Comparison of ENCODE assay signal across 12 cellular contexts in the genomic region with DNA sequence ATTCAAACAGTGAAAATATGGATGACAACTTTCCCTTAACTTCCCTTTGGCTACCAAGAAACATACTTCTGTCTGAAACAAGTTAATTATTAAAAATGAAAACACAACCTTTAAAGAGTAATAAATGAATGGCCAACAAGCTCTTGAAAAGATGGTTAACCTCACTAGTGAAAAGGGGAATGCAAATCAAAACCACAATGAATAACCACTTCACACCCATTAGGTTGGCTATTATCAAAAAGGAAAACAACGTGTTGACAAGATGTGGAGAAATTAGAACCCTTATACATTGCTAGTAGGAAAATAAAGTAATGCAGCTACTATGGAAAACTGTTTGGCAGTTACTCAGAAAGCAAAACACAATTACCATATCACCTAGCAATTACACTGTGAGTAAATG. TPM values are rescaled to one million over a fixed set of nuclear protein-coding genes. Genes with fewer than 3 reads are reported as not detected.
DNase-seq lines count a peak whose midpoint lies in the region; ATAC-seq, FAIRE-seq and TF ChIP-seq lines count a peak whose summit lies in the region.
"Had no signal": no experiment of that assay in that cellular context is flagged by ENCODE, and none has a peak within 500 bp of the region (broad histone marks: within the 10 kb centered on the region; RNA-seq: fewer than 3 reads in every experiment).

No MANE protein-coding gene starts in this region.

- no peaks in the 10 kb centered on the region for H3K9me3 Mint-ChIP-seq in astrocyte (ENCODE audit: unreplicated experiment)

- peaks cover 100% of the 10 kb centered on the region for H3K79me2 ChIP-seq in astrocyte (ENCODE audit: insufficient read depth, low read length)

- H3K4me2 ChIP-seq in astrocyte (ENCODE audit: low read length), result no peak overlapping the region

- no peak overlapping the region for H2AFZ ChIP-seq in astrocyte (ENCODE audit: low read depth, low read length)

- intact Hi-C loops in sciatic nerve (cut with DNase I), result no loop called here

- H3K36me3 Mint-ChIP-seq in astrocyte (ENCODE audit: low read depth, unreplicated experiment), result no peaks in the 10 kb centered on the region

- peaks cover 18% of the 10 kb centered on the region for H3K4me1 Mint-ChIP-seq in astrocyte (ENCODE audit: low read depth, unreplicated experiment)

- H4K20me1 ChIP-seq in astrocyte (ENCODE audit: insufficient read depth, low read length), result peaks cover 78% of the 10 kb centered on the region

- H3K4me1 ChIP-seq in astrocyte (ENCODE audit: insufficient read depth, low read length), result no peaks in the 10 kb centered on the region
- H3K4me1 ChIP-seq: Caco-2 had no signal

- H3K27me3 Mint-ChIP-seq in astrocyte (ENCODE audit: low read depth, unreplicated experiment), result no peaks in the 10 kb centered on the region

- no peak overlapping the region for H3K9ac ChIP-seq in astrocyte (ENCODE audit: low read length)

- no peak overlapping the region for H3K27ac Mint-ChIP-seq in astrocyte (ENCODE audit: unreplicated experiment)

- H3K36me3 ChIP-seq in astrocyte (ENCODE audit: insufficient read depth, low read length), result no peaks in the 10 kb centered on the region

- no peaks in the 10 kb centered on the region for H3K27me3 ChIP-seq in astrocyte (ENCODE audit: insufficient read depth, low read length)

- H3K9me3 ChIP-seq in astrocyte (ENCODE audit: insufficient read depth, low read depth, low read length), result no peaks in the 10 kb centered on the region

- ATAC-seq in GM19468 (IDR thresholded peaks at IDR 0.05; ENCODE audit: extremely low read depth, unreplicated experiment) (peak; percentile 91), HG03095 (IDR thresholded peaks at IDR 0.05; ENCODE audit: unreplicated experiment) (peak; percentile 73), sciatic nerve (no peak)

- DNase-seq in GM18507 (ENCODE audit: extremely low spot score, insufficient read length, low read depth), result no peak
- DNase-seq in astrocyte (ENCODE audit: low read depth), result peak; percentile 3
- DNase-seq in SKM-1 treated with dmso at 0.1 percent for 144 hours (lab: John Stamatoyannopoulos, UW; ENCODE audit: unreplicated experiment), result no peak
- DNase-seq in LoVo (ENCODE audit: low spot score), result no peak
- DNase-seq in erythroblast (lab: John Stamatoyannopoulos, UW), result no peak
- DNase-seq in sciatic nerve (ENCODE audit: low spot score), result no peak
- DNase-seq: Caco-2; effector CD8-positive, alpha-beta T cell; HCEC 1CT; NCI-H146 had no signal

- FAIRE-seq in GM18507 (lab: Jason Lieb, UNC), result peak; percentile 96
- no peak for FAIRE-seq in astrocyte (lab: Jason Lieb, UNC)

- no peak for TF ChIP-seq CTCF in astrocyte (IDR thresholded peaks at IDR 0.05; ENCODE audit: insufficient read depth, low read depth, low read length)

- no peak overlapping the region for H3K4me3 ChIP-seq in astrocyte (ENCODE audit: insufficient read depth, low read depth, low read length)

- H3K27ac ChIP-seq in astrocyte (ENCODE audit: low read depth, low read length), result no peak overlapping the region

- H3K4me3 Mint-ChIP-seq in astrocyte (ENCODE audit: unreplicated experiment), result no peak overlapping the region

- TF ChIP-seq POLR2A in erythroblast (IDR thresholded peaks at IDR 0.05; ENCODE audit: low read length), result no peak

RNA-seq across cellular contexts. Expression of gene COP1, which starts 14.1 kb away (rescaled TPM):
- total RNA-seq in astrocyte (38.8 and 45.9 TPM in 2 replicates), sciatic nerve (43.7 TPM)
